ENCODE assay signal across 13 cellular contexts in the genomic region with DNA sequence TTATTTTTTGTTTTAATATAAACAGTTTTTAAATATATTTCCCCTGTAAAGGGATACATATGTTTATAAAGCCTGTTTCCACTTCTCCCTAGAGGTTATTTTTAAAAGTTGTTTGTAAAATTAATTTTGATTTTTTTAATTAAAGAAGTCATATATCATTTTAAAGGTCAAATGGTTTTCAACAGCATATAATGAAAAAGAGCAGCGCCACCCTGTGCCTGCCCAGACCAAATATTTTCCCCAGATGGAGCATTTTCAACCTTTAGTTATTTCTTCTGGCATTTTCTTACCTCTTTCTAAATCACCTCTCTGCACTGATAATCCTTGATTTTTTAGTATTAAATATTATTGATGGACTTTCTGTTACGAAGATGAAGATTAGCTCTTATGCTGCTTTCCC. TPM values are rescaled to one million over a fixed set of nuclear protein-coding genes. Genes with fewer than 3 reads are reported as not detected.
DNase-seq lines count a peak whose midpoint lies in the region; ATAC-seq and TF ChIP-seq lines count a peak whose summit lies in the region.
"Had no signal": no experiment of that assay in that cellular context is flagged by ENCODE, and none has a peak within 500 bp of the region (broad histone marks: within the 10 kb centered on the region; RNA-seq: fewer than 3 reads in every experiment).

No MANE protein-coding gene starts in this region.

- no TSS peak for BruUV-seq in A673 (replicated peaks; lab: Mats Ljungman, UMichigan)

- POLR2A ChIA-PET in A673 (lab: Charles Lee; ENCODE audit: low non-redundant PET): no interaction called here

- DNase-seq in A673 (ENCODE audit: low spot score) (no peak), SK-MEL-5 (ENCODE audit: low read depth, low spot score) (peak; percentile 24), fibroblast of mammary gland (ENCODE audit: low read depth) (no peak), upper lobe of left lung (no peak), lower leg skin (ENCODE audit: low spot score in 2 of 2) (no peak)
- DNase-seq: activated CD4-positive, alpha-beta memory T cell treated with anti-CD3 and anti-CD28 coated beads for 36 hours; activated naive CD8-positive, alpha-beta T cell treated with anti-CD3 and anti-CD28 coated beads, Interleukin-2, amount 10 ng/mL, durations not matched to agents 7 days and 5 days; NCI-H226; stimulated activated naive CD4-positive, alpha-beta T cell treated with Interleukin-2 at 50 U/mL for 16 hours had no signal

- H3K4me3 ChIP-seq in A673 (ENCODE audit: low read depth, low read length, poor library complexity, severe bottlenecking) (no peak overlapping the region), fibroblast of mammary gland (ENCODE audit: control insufficient read depth, low read depth, low read length) (no peak overlapping the region), upper lobe of left lung (no peak overlapping the region), lower leg skin (ENCODE audit: low read depth, poor library complexity, severe bottlenecking) (no peak overlapping the region)

- H3K9me3 ChIP-seq in A673 (ENCODE audit: low read depth, low read length, poor library complexity, severe bottlenecking) (no peaks in the 10 kb centered on the region), upper lobe of left lung (no peaks in the 10 kb centered on the region)
- H3K9me3 ChIP-seq: neutrophil had no signal

- in situ Hi-C loops in SK-MEL-5 (cut with HindIII; ENCODE audit: low pct_unique_long_range_greater_than_20kb, low sequenced_read_pairs): no loop called here

- no peaks in the 10 kb centered on the region for H3K36me3 ChIP-seq in A673 (ENCODE audit: insufficient read depth, low read length, poor library complexity, severe bottlenecking)
- no peaks in the 10 kb centered on the region for H3K36me3 ChIP-seq in upper lobe of left lung
- H3K36me3 ChIP-seq: neutrophil had no signal

- no peak for TF ChIP-seq POLR2A in upper lobe of left lung (IDR thresholded peaks at IDR 0.05)
- no peak for TF ChIP-seq POLR2A in lower leg skin (IDR thresholded peaks at IDR 0.05)

- no peak overlapping the region for H3K27ac ChIP-seq in A673 (ENCODE audit: low read depth, low read length, poor library complexity, severe bottlenecking)
- no peak overlapping the region for H3K27ac ChIP-seq in upper lobe of left lung
- H3K27ac ChIP-seq: neutrophil had no signal

- TF ChIP-seq CTCF in A673 (conservative IDR thresholded peaks at IDR 0.05; ENCODE audit: low read depth, low read length) (peak; percentile 51; the same call in 1 of the 2 replicates), GM12874 (IDR thresholded peaks at IDR 0.05; ENCODE audit: insufficient read depth, low read depth, low read length) (0 out of 2 replicates have a peak, but pooled peaks have one; percentile 10), fibroblast of mammary gland (conservative IDR thresholded peaks at IDR 0.05; ENCODE audit: control insufficient read depth, insufficient read depth, low read depth, low read length) (peak; percentile 37), upper lobe of left lung (IDR thresholded peaks at IDR 0.05) (peak in 1 of 6 experiments; percentile 19), lower leg skin (IDR thresholded peaks at IDR 0.05) (no peak)

- no peak for TF ChIP-seq EP300 in upper lobe of left lung (IDR thresholded peaks at IDR 0.05)

- CTCF ChIA-PET in A673 (lab: Charles Lee): no interaction called here

- intact Hi-C loops in A673 (cut with micrococcal nuclease; ENCODE audit: unreplicated experiment) (loop anchor here (5.0 kb wide), 1 partner anchor 393 kb away; no protein-coding TSS in a partner anchor), lower leg skin (cut with DNase I; ENCODE audit: low total_unique reads) (no loop called here)

- WGBS in upper lobe of left lung, 2 donors: 57 to 73% methylated on average over 2 of the region's 2 CpGs
- WGBS in lower leg skin, 2 donors: 62 to 79% methylated on average over 2 of the region's 2 CpGs

- ATAC-seq in GM21360 (IDR thresholded peaks at IDR 0.05; ENCODE audit: unreplicated experiment) (no peak), HG03196 (IDR thresholded peaks at IDR 0.05; ENCODE audit: unreplicated experiment) (no peak), upper lobe of left lung (ENCODE audit: low FRiP score in 2 of 2) (no peak)

- H3K27me3 ChIP-seq in A673 (replicated peaks; ENCODE audit: insufficient read depth, low read depth, low read length, poor library complexity) (no peaks in the 10 kb centered on the region), upper lobe of left lung (no peaks in the 10 kb centered on the region)

- H3K4me1 ChIP-seq in A673 (ENCODE audit: insufficient read depth, low read length, poor library complexity, severe bottlenecking) (no peaks in the 10 kb centered on the region), upper lobe of left lung (no peaks in the 10 kb centered on the region)

RNA-seq across cellular contexts. Expression of a gene that starts 21.0 kb away (rescaled TPM):
- total RNA-seq in A673 (2021) (4.7 and 6.1 TPM in 2 replicates), upper lobe of left lung (10 to 100 TPM in 1 of 6 donors, 1 to 10 TPM in 4, not detected in 1; 1.1 to 16.8 (median 1.8) TPM), lower leg skin (1 to 10 TPM; 1.4 to 5.8 (median 3.6) TPM)
- total RNA-seq in SK-MEL-5 (2014; rRNA removed; shearing (Covaris generic)): 4.3 and 4.5 TPM in 2 replicates
- polyA plus RNA-seq in SK-MEL-5 (2015; cell fraction: cytosol; rRNA removed): 10.2 and 11.1 TPM in 2 replicates
- 1.7 and 4.4 TPM in 2 replicates for polyA plus RNA-seq in SK-MEL-5 (2015; cell fraction: nucleus; rRNA removed)
- total RNA-seq: activated naive CD8-positive, alpha-beta T cell treated with anti-CD3 and anti-CD28 coated beads, Interleukin-2, amount 10 ng/mL, durations not matched to agents 7 days and 5 days had no signal

Comparison
In these comparisons a context has a peak if more than half of its experiments do, and no peak if none do; other contexts are left out.
1. CTCF ChIP-seq: peak in A673 (single experiment), GM12874 (single experiment) and fibroblast of mammary gland (single experiment); none in lower leg skin (0 of 3).